ENCODE assay signal across 9 cellular contexts in genomic region chr7:137820677-137821420, GRCh38. TPM values are rescaled to one million over a fixed set of nuclear protein-coding genes. Genes with fewer than 3 reads are reported as not detected.
DNase-seq lines count a peak whose midpoint lies in the region; ATAC-seq and TF ChIP-seq lines count a peak whose summit lies in the region.
"Had no signal": no experiment of that assay in that cellular context is flagged by ENCODE, and none has a peak within 500 bp of the region (broad histone marks: within the 10 kb centered on the region; RNA-seq: fewer than 3 reads in every experiment).

No MANE protein-coding gene starts in this region.

- H3K4me1 ChIP-seq in tibial nerve = peaks cover 0 to 7% (median 0%) of the 10 kb centered on the region in 4 donors

- WGBS in tibial nerve, 2 donors = 16 to 26% methylated on average over 8 of the region's 8 CpGs

- ATAC-seq in HG02798 (IDR thresholded peaks at IDR 0.05; ENCODE audit: poor library complexity, unreplicated experiment) (peak; percentile 90), SK-N-SH treated with all-trans-retinoic acid at 6 μM for 48 hours (peak; percentile 89), HG03280 (IDR thresholded peaks at IDR 0.05; ENCODE audit: unreplicated experiment) (no peak)

- no peaks in the 10 kb centered on the region for H3K36me3 ChIP-seq in tibial nerve

- H3K27ac ChIP-seq in tibial nerve = peak overlapping the region in 2 of 4 donors; percentile 39 to 65

- TF ChIP-seq CTCF in tibial nerve (IDR thresholded peaks at IDR 0.05) = no peak

- H3K4me3 ChIP-seq in tibial nerve = no peak overlapping the region

- DNase-seq in Daoy (ENCODE audit: low read depth) (peak; percentile 61), iPS DF 19.7 (ENCODE audit: low read depth, low spot score) (peak; percentile 20), tibial nerve (ENCODE audit: low spot score in 2 of 2) (peak; percentile 14 to 20), MV-4-11 (lab: John Stamatoyannopoulos, UW) (no peak), COLO668 (lab: John Stamatoyannopoulos, UW; ENCODE audit: unreplicated experiment) (no peak)
- DNase-seq: activated naive CD8-positive, alpha-beta T cell treated with anti-CD3 and anti-CD28 coated beads, Interleukin-2, amount 10 ng/mL, durations not matched to agents 7 days and 5 days had no signal

- no peak for TF ChIP-seq EP300 in tibial nerve (IDR thresholded peaks at IDR 0.05)

- TF ChIP-seq POLR2A in tibial nerve (IDR thresholded peaks at IDR 0.05) = no peak

- H3K27me3 ChIP-seq in tibial nerve = no peaks in the 10 kb centered on the region

- H3K9me3 ChIP-seq in tibial nerve = no peaks in the 10 kb centered on the region

TF ChIP-seq in SK-N-SH treated with all-trans-retinoic acid at 6 μM for 48 hours, 23 proteins besides CTCF, POLR2A, EP300 and RAD21:
- TF ChIP-seq PATZ1 (CRISPR knock-in tag; IDR thresholded peaks at IDR 0.05; ENCODE audit: borderline replicate concordance) = no peak
- TF ChIP-seq ZFP3 (CRISPR knock-in tag; IDR thresholded peaks at IDR 0.05) = no peak
- no peak for TF ChIP-seq PPARA (CRISPR knock-in tag; IDR thresholded peaks at IDR 0.05; ENCODE audit: borderline replicate concordance)
- TF ChIP-seq POU6F1 (CRISPR knock-in tag; IDR thresholded peaks at IDR 0.05; ENCODE audit: borderline replicate concordance, low read depth) = no peak
- TF ChIP-seq TSHZ2 (CRISPR knock-in tag; IDR thresholded peaks at IDR 0.05) = no peak
- TF ChIP-seq ESRRG (CRISPR knock-in tag; IDR thresholded peaks at IDR 0.05) = no peak
- TF ChIP-seq ZNF8 (CRISPR knock-in tag; IDR thresholded peaks at IDR 0.05) = no peak

RNA-seq across cellular contexts. Expression of gene DGKI, which starts 25.9 kb away (rescaled TPM):
- 26.1 and 29.9 TPM in 2 replicates for total RNA-seq in Daoy (2014; rRNA removed; shearing (Covaris generic))
- total RNA-seq in tibial nerve = 1 to 10 TPM in 3 of 4 donors, under 1 TPM in 1; 0.21 to 2.7 (median 1.7) TPM
- total RNA-seq: activated naive CD8-positive, alpha-beta T cell treated with anti-CD3 and anti-CD28 coated beads, Interleukin-2, amount 10 ng/mL, durations not matched to agents 7 days and 5 days had no signal

Comparison
In these comparisons a context has a peak if more than half of its experiments do, and no peak if none do; other contexts are left out.
1. DNase-seq: peak in Daoy (single experiment), iPS DF 19.7 (single experiment) and tibial nerve (2 of 2); none in MV-4-11 (single experiment) and COLO668 (single experiment).